Comparison of ENCODE assay signal across 8 cellular contexts in genomic region chr17:44219636-44220210, GRCh38. TPM values are rescaled to one million over a fixed set of nuclear protein-coding genes. Genes with fewer than 3 reads are reported as not detected.
A peak's percentile ranks its signal among the peaks of the same experiment; 100 is the strongest.
DNase-seq lines count a peak whose midpoint lies in the region; ATAC-seq and TF ChIP-seq lines count a peak whose summit lies in the region.

Gene UBTF (minus strand): TSS chr17:44219675. CDS start chr17:44218229, 1,446 bp downstream.

- DNase-seq in DMS53 (lab: John Stamatoyannopoulos, UW) (peak; percentile 86), HCT116 (ENCODE audit: low read depth, low spot score) (no peak), NCI-H1694 (lab: John Stamatoyannopoulos, UW) (peak; percentile 60), cerebellar cortex (ENCODE audit: low spot score) (peak; percentile 47), islet precursor cell (peak; percentile 86), spleen (peak; percentile 96), NCI-H128 (lab: John Stamatoyannopoulos, UW; ENCODE audit: unreplicated experiment) (no peak)

- no peak for TF ChIP-seq CTCF in HCT116 (IDR thresholded peaks at IDR 0.05 in 2 of 3, conservative IDR thresholded peaks at IDR 0.05 in 1 of 3; ENCODE audit: borderline replicate concordance in 1 of 3, insufficient read depth in 1 of 3, low read depth in 2 of 3, low read length in 2 of 3)
- TF ChIP-seq CTCF in VCaP (conservative IDR thresholded peaks at IDR 0.05): no peak
- TF ChIP-seq CTCF in spleen (IDR thresholded peaks at IDR 0.05 in 8 of 11, conservative IDR thresholded peaks at IDR 0.05 in 3 of 11): no peak

- intact Hi-C loops in HCT116 (cut with micrococcal nuclease) (loop anchor here (2.0 to 10.0 kb wide), 2 partner anchors 107 to 305 kb away; no protein-coding TSS in a partner anchor), spleen (cut with DNase I; ENCODE audit: low total_unique reads) (loop anchor here (2.0 to 10.0 kb wide), 2 partner anchors 55 to 105 kb away; partner anchors contain the start of gene SLC25A39)

- WGBS in spleen, 5 donors: 0 to 1% (median 0%) methylated on average over 18 to 65 of the region's 68 CpGs; no CpG with 5 or more reads in 1 of the 5 donors

- peaks cover 37% of the 10 kb centered on the region for H3K79me2 ChIP-seq in HCT116 (ENCODE audit: insufficient read depth, low read length)

- peaks cover 28 to 44% of the 10 kb centered on the region in 2 experiments for H3K4me1 ChIP-seq in HCT116 (ENCODE audit: control insufficient read depth in 1 of 2, insufficient read depth in 2 of 2, low read length in 2 of 2)
- peaks cover 33 to 67% (median 61%) of the 10 kb centered on the region in 6 donors for H3K4me1 ChIP-seq in spleen

- CTCF ChIA-PET in HCT116 (lab: Charles Lee): interaction anchor here (0.8 to 2.0 kb wide), 4 partner anchors 14 to 105 kb away, joined by 3 to 5 read pairs (median 3); partner anchors contain the start of gene SLC25A39

- RAD21 ChIA-PET in HCT116 (lab: Charles Lee; ENCODE audit: low non-redundant PET in 1 of 2, low total read pairs in 2 of 2, uncharacterized antibody in 2 of 2, unreplicated experiment in 2 of 2): interaction anchor here in 1 of 2 experiments (0.7 kb wide), 1 partner anchor 48 kb away, joined by 3 read pairs; no protein-coding TSS in a partner anchor

- POLR2A ChIA-PET in HCT116 (lab: Charles Lee): interaction anchor here (0.5 to 1.0 kb wide), 4 partner anchors 82 to 735 kb away, joined by 3 to 6 read pairs (median 3); no protein-coding TSS in a partner anchor

- H3K27me3 ChIP-seq in HCT116 (ENCODE audit: insufficient read depth, low read length) (no peaks in the 10 kb centered on the region), spleen (replicated peaks in 1 of 7) (no peaks in the 10 kb centered on the region)

- H3K36me3 ChIP-seq in HCT116 (ENCODE audit: control insufficient read depth in 1 of 2, insufficient read depth in 2 of 2, low read length in 2 of 2): peaks cover 17 to 25% of the 10 kb centered on the region in 2 experiments; a peak in 3 of 4 replicates
- H3K36me3 ChIP-seq in spleen: peaks cover 0 to 30% (median 20%) of the 10 kb centered on the region in 6 donors

- H3K9me2 ChIP-seq in HCT116 (ENCODE audit: insufficient read depth): no peaks in the 10 kb centered on the region

- TF ChIP-seq POLR2A in HCT116 (IDR thresholded peaks at IDR 0.05; ENCODE audit: borderline replicate concordance, extremely low read depth, insufficient read depth, insufficient read length) (no peak), spleen (IDR thresholded peaks at IDR 0.05) (no peak)

- H3K4me3 ChIP-seq in HCT116 (replicated peaks in 1 of 2; ENCODE audit: low read depth in 1 of 2, low read length in 2 of 2) (peak within 1 kb of the TSS; percentile 71 to 73), spleen (peak within 1 kb of the TSS; percentile 75 to 96 (median 87))

- H3K9me3 ChIP-seq in HCT116 (ENCODE audit: control insufficient read depth in 1 of 2, insufficient read depth in 1 of 2, low read depth in 1 of 2, low read length in 2 of 2) (no peaks in the 10 kb centered on the region), spleen (no peaks in the 10 kb centered on the region)

- peak within 1 kb of the TSS; percentile 90 for H3K4me2 ChIP-seq in HCT116 (ENCODE audit: low read length)

- TF ChIP-seq RAD21 in HCT116 (IDR thresholded peaks at IDR 0.05; ENCODE audit: low read depth): no peak

- peak within 1 kb of the TSS; percentile 84 for H3K9ac ChIP-seq in HCT116 (ENCODE audit: low read length)

- H3K27ac ChIP-seq in HCT116 (ENCODE audit: low read depth, low read length): peak within 1 kb of the TSS; percentile 100
- H3K27ac ChIP-seq in VCaP: peak within 1 kb of the TSS; percentile 100
- peak within 1 kb of the TSS; percentile 97 to 100 (median 99) for H3K27ac ChIP-seq in spleen

- peak; percentile 21 for ATAC-seq in HCT116

- H2AFZ ChIP-seq in HCT116 (ENCODE audit: low read depth, low read length, poor library complexity, severe bottlenecking): no peak within 1 kb of the TSS

- H4K20me1 ChIP-seq in HCT116 (ENCODE audit: insufficient read depth): no peaks in the 10 kb centered on the region

- BruUV-seq in HCT116 (replicated peaks; lab: Mats Ljungman, UMichigan): no TSS peak

TF ChIP-seq in HCT116, 20 proteins besides CTCF, POLR2A, EP300 and RAD21:
- TF ChIP-seq SIN3A (IDR thresholded peaks at IDR 0.05; ENCODE audit: low read depth) (peak; percentile 5; the same call in 1 of the 2 replicates), YY1 (IDR thresholded peaks at IDR 0.05; ENCODE audit: extremely low read depth, insufficient replicate concordance, low read depth, low read length) (no peak), CEBPB (IDR thresholded peaks at IDR 0.05; ENCODE audit: low read depth) (no peak), ZBTB33 (IDR thresholded peaks at IDR 0.05; ENCODE audit: extremely low read depth, insufficient replicate concordance, low read length) (no peak)
TF ChIP-seq in HCT116: peak in this region for 1.

RNA-seq across cellular contexts. Expression of gene UBTF, which starts in this region (rescaled TPM):
- total RNA-seq in HCT116 (2021; ENCODE audit: unreplicated experiment) (84.3 TPM), spleen (100 to 1,000 TPM in 3 of 7 donors, 10 to 100 TPM in 4; 77.0 to 113 (median 94.8) TPM)
- polyA plus RNA-seq in HCT116 (2012): 43.2 and 52.2 TPM in 2 replicates
- 10 to 100 TPM; 43.2 to 67.0 (median 43.9) TPM for polyA plus RNA-seq in spleen

Comparison
In these comparisons a context has a peak if more than half of its experiments do, and no peak if none do; other contexts are left out.
1. DNase-seq: peak in DMS53 (single experiment), NCI-H1694 (single experiment), cerebellar cortex (single experiment), islet precursor cell (single experiment) and spleen (single experiment); none in HCT116 (single experiment) and NCI-H128 (single experiment).
2. Peak in every context shown above with its lines, with median percentiles within 50 percentile points of each other: H3K27ac ChIP-seq.